ENCODE assay signal across 23 cellular contexts in genomic region chr16:55725055-55725777, GRCh38.
DNase-seq lines count a peak whose midpoint lies in the region; ATAC-seq, FAIRE-seq and TF ChIP-seq lines count a peak whose summit lies in the region.
"Had no signal": no experiment of that assay in that cellular context is flagged by ENCODE, and none has a peak within 500 bp of the region (broad histone marks: within the 10 kb centered on the region; RNA-seq: fewer than 3 reads in every experiment).

No MANE protein-coding gene starts in this region.

- H3K27me3 Mint-ChIP-seq in osteocyte (ENCODE audit: unreplicated experiment): peaks cover 18% of the 10 kb centered on the region

- WGBS in H1 (ENCODE audit: extremely low coverage in 1 of 2, insufficient coverage in 1 of 2, insufficient read length in 1 of 2, insufficient replicate concordance in 2 of 2, low coverage in 1 of 2, low lambda C conversion rate in 2 of 2, missing lambda C conversion rate in 1 of 2), 2 experiments: 54% methylated on average over 5 of the region's 5 CpGs; no CpG with 5 or more reads in 1 of the 2 experiments

- H3K9me3 Mint-ChIP-seq in osteocyte (ENCODE audit: unreplicated experiment): no peaks in the 10 kb centered on the region

- H3K79me2 ChIP-seq in H1 (ENCODE audit: control insufficient read depth in 1 of 2, insufficient read depth in 2 of 2, low read length in 2 of 2): no peaks in the 10 kb centered on the region

- no peaks in the 10 kb centered on the region for H3K4me1 Mint-ChIP-seq in osteocyte (ENCODE audit: unreplicated experiment)
- H3K4me1 Mint-ChIP-seq: B cell; CD4-positive, CD25-positive, alpha-beta regulatory T cell; GM23338 had no signal

- no peak overlapping the region for H2BK15ac ChIP-seq in H1 (ENCODE audit: low read length)

- no peaks in the 10 kb centered on the region for H3K36me3 Mint-ChIP-seq in osteocyte (ENCODE audit: unreplicated experiment)
- H3K36me3 Mint-ChIP-seq: CD4-positive, CD25-positive, alpha-beta regulatory T cell; CD8-positive, alpha-beta T cell had no signal

- no peak overlapping the region for H4K91ac ChIP-seq in H1 (replicated peaks; ENCODE audit: insufficient read length, low read length)

- FAIRE-seq in H1 (lab: Jason Lieb, UNC): peak; percentile 13
- FAIRE-seq: A204.1, D721Med, GM12878, GM19239, H54 had no signal

- H3K9me3 ChIP-seq in right atrium auricular region: no peaks in the 10 kb centered on the region
- no peaks in the 10 kb centered on the region; a peak in 1 of 4 replicates for H3K9me3 ChIP-seq in H1 (ENCODE audit: insufficient read depth in 2 of 2, low read depth in 1 of 2, low read length in 1 of 2)
- H3K9me3 ChIP-seq: BLaER1 had no signal

- H3K14ac ChIP-seq in H1 (ENCODE audit: insufficient read length): no peak overlapping the region

- H3K36me3 ChIP-seq in right atrium auricular region: no peaks in the 10 kb centered on the region
- H3K36me3 ChIP-seq in H1 (ENCODE audit: control insufficient read depth in 2 of 4, insufficient read depth in 4 of 4, low read length in 3 of 4): no peaks in the 10 kb centered on the region
- H3K36me3 ChIP-seq in H7 (replicated peaks; ENCODE audit: control insufficient read depth, insufficient read depth, low read length): no peaks in the 10 kb centered on the region
- H3K36me3 ChIP-seq: BLaER1 had no signal

- no peak overlapping the region for H3K27ac Mint-ChIP-seq in osteocyte (ENCODE audit: unreplicated experiment)
- H3K27ac Mint-ChIP-seq: B cell; CD4-positive, CD25-positive, alpha-beta regulatory T cell; CD8-positive, alpha-beta T cell; GM23338 had no signal

- H3K9ac ChIP-seq in H1 (replicated peaks in 1 of 4; ENCODE audit: extremely low read depth in 1 of 4, low read depth in 3 of 4, low read length in 3 of 4): no peak overlapping the region
- H3K9ac ChIP-seq: BLaER1 had no signal

- no peaks in the 10 kb centered on the region for H4K20me1 ChIP-seq in H1 (replicated peaks in 1 of 2; ENCODE audit: control insufficient read depth in 1 of 2, insufficient read depth in 2 of 2, low read length in 2 of 2)
- H4K20me1 ChIP-seq: BLaER1 had no signal

- no peak overlapping the region for H3K4me3 ChIP-seq in right atrium auricular region
- no peak overlapping the region for H3K4me3 ChIP-seq in H1 (ENCODE audit: extremely low read depth in 1 of 4, insufficient read depth in 2 of 4, low read depth in 3 of 4, low read length in 4 of 4)
- no peak overlapping the region for H3K4me3 ChIP-seq in H7 (ENCODE audit: insufficient read depth, low read depth, low read length)
- H3K4me3 ChIP-seq: BLaER1, GM12878, GM23338 had no signal

- no peak overlapping the region for H4K5ac ChIP-seq in H1 (ENCODE audit: insufficient read length, low read depth, low read length)

- H3K56ac ChIP-seq in H1 (replicated peaks; ENCODE audit: insufficient read length, low read depth, low read length): no peak overlapping the region

- H3K23ac ChIP-seq in H1 (ENCODE audit: insufficient read length): no peak overlapping the region

- no peak for TF ChIP-seq EP300 in H1 (IDR thresholded peaks at IDR 0.05; ENCODE audit: borderline replicate concordance in 1 of 2, low read depth in 2 of 2, low read length in 2 of 2)

- no peak overlapping the region for H2AK5ac ChIP-seq in H1 (ENCODE audit: low read depth, low read length)

- TF ChIP-seq CTCF in right atrium auricular region (IDR thresholded peaks at IDR 0.05) (no peak), H1 (IDR thresholded peaks at IDR 0.05; ENCODE audit: control extremely low read depth in 1 of 3, insufficient read depth in 1 of 3, low read depth in 1 of 3, low read length in 3 of 3) (no peak), osteocyte (IDR thresholded peaks at IDR 0.05) (no peak)

- H3K27me3 ChIP-seq in right atrium auricular region (no peaks in the 10 kb centered on the region), H1 (replicated peaks in 1 of 4; ENCODE audit: control insufficient read depth in 3 of 4, extremely low read depth in 1 of 4, insufficient read depth in 3 of 4, low read length in 3 of 4) (no peaks in the 10 kb centered on the region), H7 (ENCODE audit: control insufficient read depth, insufficient read depth, low read length) (no peaks in the 10 kb centered on the region)
- H3K27me3 ChIP-seq: BLaER1 had no signal

- no peaks in the 10 kb centered on the region for H3K23me2 ChIP-seq in H1 (ENCODE audit: low read depth, low read length)

- no peak for ATAC-seq in left ventricle myocardium superior
- ATAC-seq: CD8-positive, alpha-beta T cell; GM12878; GM23338 had no signal

- TF ChIP-seq POLR2A in H1 (IDR thresholded peaks at IDR 0.05; ENCODE audit: control extremely low read depth in 1 of 2, low read depth in 2 of 2, low read length in 2 of 2): no peak

- no peaks in the 10 kb centered on the region for H3K79me1 ChIP-seq in H1 (ENCODE audit: low read depth, low read length)

- no peak overlapping the region for H3K4ac ChIP-seq in H1 (replicated peaks; ENCODE audit: insufficient read length, low read depth, low read length)

- H3K4me1 ChIP-seq in right atrium auricular region: no peaks in the 10 kb centered on the region
- no peaks in the 10 kb centered on the region for H3K4me1 ChIP-seq in H1 (replicated peaks in 1 of 4; ENCODE audit: control insufficient read depth in 3 of 4, insufficient read depth in 4 of 4, low read length in 3 of 4)
- H3K4me1 ChIP-seq: BLaER1 had no signal

- POLR2A ChIA-PET in H1 (lab: Charles Lee; ENCODE audit: partially characterized antibody): no interaction called here

- no peak overlapping the region for H3K4me3 Mint-ChIP-seq in osteocyte (ENCODE audit: unreplicated experiment)
- H3K4me3 Mint-ChIP-seq: B cell; CD4-positive, CD25-positive, alpha-beta regulatory T cell; CD8-positive, alpha-beta T cell; GM23338 had no signal

- H4K8ac ChIP-seq in H1 (ENCODE audit: extremely low read depth, insufficient read depth, low read length): no peak overlapping the region

- TF ChIP-seq RAD21 in H1 (IDR thresholded peaks at IDR 0.05 in 1 of 2, conservative IDR thresholded peaks at IDR 0.05 in 1 of 2; ENCODE audit: low read depth in 2 of 2, low read length in 2 of 2): no peak

- intact Hi-C loops in left ventricle myocardium superior (cut with micrococcal nuclease): no loop called here

- no peak overlapping the region for H3K4me2 ChIP-seq in H1 (ENCODE audit: insufficient read depth in 1 of 2, low read depth in 2 of 2, low read length in 2 of 2)
- H3K4me2 ChIP-seq: BLaER1, GM23338 had no signal

- H2BK5ac ChIP-seq in H1 (ENCODE audit: low read depth, low read length): no peak overlapping the region

- no peak overlapping the region for H2AFZ ChIP-seq in H1 (ENCODE audit: low read length)
- H2AFZ ChIP-seq: GM23338 had no signal

- CTCF ChIA-PET in H1 (lab: Charles Lee; ENCODE audit: partially characterized antibody): interaction anchor here (0.9 kb wide), 1 partner anchor 117 kb away, joined by 3 read pairs; no protein-coding TSS in a partner anchor

- H2BK20ac ChIP-seq in H1 (ENCODE audit: low read length): no peak overlapping the region

- no peak overlapping the region for H2BK120ac ChIP-seq in H1 (replicated peaks; ENCODE audit: low read depth, low read length)

- DNase-seq in right atrium auricular region (ENCODE audit: low spot score) (peak; percentile 50), left ventricle myocardium superior (no peak), H1 (ENCODE audit: low read depth in 1 of 2, low spot score in 2 of 2) (no peak), osteocyte (ENCODE audit: extremely low spot score, unreplicated experiment) (peak; percentile 48), H7 (no peak)
- no peak for DNase-seq in NK-92 treated with Interleukin-12 subunit alpha and Interleukin-12 subunit beta, amount 100 ng/mL, for 24 hours (lab: John Stamatoyannopoulos, UW)
- DNase-seq: CD4-positive, CD25-positive, alpha-beta regulatory T cell; CD8-positive, alpha-beta T cell; DMS 273 treated with DMSO at 0.1 percent for 48 hours; DMS79; EL; GDM1; HCEC 1CT had no signal

- no peak overlapping the region for H3K18ac ChIP-seq in H1 (ENCODE audit: extremely low read depth, low read length)

- H3K27ac ChIP-seq in right atrium auricular region (no peak overlapping the region), H1 (ENCODE audit: low read depth, low read length) (no peak overlapping the region)
- H3K27ac ChIP-seq: 22Rv1, BLaER1, C4-2B had no signal

- H2BK12ac ChIP-seq in H1 (ENCODE audit: low read depth, low read length): no peak overlapping the region

TF ChIP-seq in H1, 55 proteins besides CTCF, POLR2A, EP300 and RAD21 (continues in another document):
- TF ChIP-seq CEBPB (IDR thresholded peaks at IDR 0.05; ENCODE audit: low read depth, low read length): no peak
- no peak for TF ChIP-seq ASH2L (IDR thresholded peaks at IDR 0.05; ENCODE audit: low read length)
- no peak for TF ChIP-seq SP4 (IDR thresholded peaks at IDR 0.05; ENCODE audit: low read length)
- no peak for TF ChIP-seq TBP (IDR thresholded peaks at IDR 0.05; ENCODE audit: low read depth, low read length)
- no peak for TF ChIP-seq BACH1 (IDR thresholded peaks at IDR 0.05; ENCODE audit: low read length)
- TF ChIP-seq YY1 (IDR thresholded peaks at IDR 0.05; ENCODE audit: low read depth, low read length): no peak
- no peak for TF ChIP-seq TCF12 (IDR thresholded peaks at IDR 0.05; ENCODE audit: low read depth, low read length)
- TF ChIP-seq SP1 (IDR thresholded peaks at IDR 0.05; ENCODE audit: low read depth, low read length): no peak
- no peak for TF ChIP-seq EGR1 (IDR thresholded peaks at IDR 0.05; ENCODE audit: borderline replicate concordance, low read depth, low read length)
- no peak for TF ChIP-seq SP2 (IDR thresholded peaks at IDR 0.05; ENCODE audit: low read length)
- no peak for TF ChIP-seq CTBP2 (IDR thresholded peaks at IDR 0.05; ENCODE audit: borderline replicate concordance, insufficient read depth, insufficient read length, low read length)

Comparison
In these comparisons a context has a peak if more than half of its experiments do, and no peak if none do; other contexts are left out.
1. DNase-seq: peak in right atrium auricular region (single experiment) and osteocyte (single experiment); none in left ventricle myocardium superior (single experiment), H1 (0 of 2), NK-92 treated with Interleukin-12 subunit alpha and Interleukin-12 subunit beta, amount 100 ng/mL, for 24 hours (single experiment) and H7 (single experiment).